In the genomic region with DNA sequence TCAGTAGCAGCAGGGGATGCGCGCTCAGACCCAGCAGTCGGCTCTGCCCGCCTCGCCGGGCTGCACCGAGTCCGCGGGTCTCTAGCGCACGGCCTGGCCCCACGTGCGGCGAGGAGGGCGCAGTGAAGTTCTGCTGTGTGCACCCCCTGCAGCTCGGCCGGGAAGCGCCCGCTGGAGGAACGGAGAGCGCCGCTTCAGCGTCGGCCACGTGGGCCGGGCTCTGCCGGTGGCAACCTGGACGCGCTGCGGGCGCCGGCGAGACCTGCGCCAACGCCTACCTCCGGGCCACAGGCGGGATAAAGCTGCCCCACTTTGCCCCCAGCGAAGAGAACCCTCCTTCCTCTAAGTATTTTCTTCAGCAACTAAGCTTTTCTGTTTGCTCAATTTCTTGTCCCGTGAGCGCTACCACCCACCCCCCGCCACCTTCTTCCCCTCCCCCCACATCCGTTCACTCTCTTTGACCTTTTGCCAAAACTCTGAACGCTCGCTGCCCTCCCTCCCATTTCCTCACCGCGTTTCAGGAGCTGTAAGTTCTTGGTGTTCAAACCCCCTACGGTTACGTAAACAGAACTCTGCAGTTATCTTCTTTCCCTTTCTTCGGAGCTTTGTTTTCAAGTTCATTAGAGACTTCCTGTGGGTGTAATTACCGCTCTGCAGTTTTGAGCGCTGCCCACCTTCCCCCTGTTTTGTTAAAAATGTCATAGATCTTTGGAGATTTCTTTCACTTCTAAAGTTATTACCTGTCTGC, we compare ENCODE assay signal across 8 cellular contexts. TPM values are rescaled to one million over a fixed set of nuclear protein-coding genes. Genes with fewer than 3 reads are reported as not detected.
DNase-seq lines count a peak whose midpoint lies in the region; ATAC-seq and TF ChIP-seq lines count a peak whose summit lies in the region.

No MANE protein-coding gene starts in this region.

- POLR2A ChIA-PET in CD4-positive, alpha-beta T cell (lab: Charles Lee), result interaction anchor here (0.7 to 4.3 kb wide), 73 partner anchors 9 to 479 kb away, joined by 3 to 109 read pairs (median 6); partner anchors contain the start of genes EDAR, RANBP2 and SH3RF3

- peak; percentile 52 to 86 (median 74) for DNase-seq in CD4-positive, alpha-beta T cell
- DNase-seq in NCI-H2171 (lab: John Stamatoyannopoulos, UW), result peak; percentile 21
- peak; percentile 14 for DNase-seq in activated CD8-positive, alpha-beta memory T cell treated with anti-CD3 and anti-CD28 coated beads, Interleukin-2, amount 50 U/mL, for 24 hours (ENCODE audit: extremely low read depth)
- no peak for DNase-seq in esophagus muscularis mucosa (ENCODE audit: extremely low spot score)
- DNase-seq in nephron progenitor cell, result peak; percentile 67
- peak; percentile 63 for DNase-seq in stimulated activated naive CD8-positive, alpha-beta T cell treated with anti-CD3 and anti-CD28 coated beads, Interleukin-15, Interleukin-2, amounts not matched to agents 100 U/mL and 50 U/mL, for 24 hours

- no peaks in the 10 kb centered on the region for H3K9me3 ChIP-seq in CD4-positive, alpha-beta T cell (ENCODE audit: control insufficient read depth, low read length)
- H3K9me3 ChIP-seq in esophagus muscularis mucosa, result no peaks in the 10 kb centered on the region

- CTCF ChIA-PET in CD4-positive, alpha-beta T cell (lab: Charles Lee), result interaction anchor here (0.9 to 1.5 kb wide), 5 partner anchors 11 to 59 kb away, joined by 3 to 7 read pairs (median 4); partner anchors contain the start of gene EDAR

- H3K36me3 Mint-ChIP-seq in CD4-positive, alpha-beta T cell (ENCODE audit: low read depth), result peaks cover 5% of the 10 kb centered on the region
- peaks cover 19% of the 10 kb centered on the region for H3K36me3 Mint-ChIP-seq in nephron progenitor cell (ENCODE audit: low read depth)

- H3K4me1 ChIP-seq in esophagus muscularis mucosa, result peaks cover 0 to 14% (median 12%) of the 10 kb centered on the region in 4 donors

- peak overlapping the region; percentile 82 for H3K4me3 Mint-ChIP-seq in CD4-positive, alpha-beta T cell
- peak overlapping the region; percentile 75 for H3K4me3 Mint-ChIP-seq in nephron progenitor cell

- no peaks in the 10 kb centered on the region for H3K36me3 ChIP-seq in esophagus muscularis mucosa

- intact Hi-C loops in CD4-positive, alpha-beta T cell (cut with DNase I, micrococcal nuclease), result loop anchor here (1.0 to 10.0 kb wide), 8 partner anchors 25 to 181 kb away; partner anchors contain the start of gene SH3RF3 (in 2 of the 2)
- intact Hi-C loops in esophagus muscularis mucosa (cut with DNase I), result no loop called here

- H3K27me3 Mint-ChIP-seq in CD4-positive, alpha-beta T cell, result no peaks in the 10 kb centered on the region
- no peaks in the 10 kb centered on the region for H3K27me3 Mint-ChIP-seq in nephron progenitor cell (ENCODE audit: low read depth, poor library complexity)

- ATAC-seq in CD4-positive, alpha-beta T cell (ENCODE audit: poor library complexity), result peak; percentile 78
- ATAC-seq in GM21529 (IDR thresholded peaks at IDR 0.05; ENCODE audit: unreplicated experiment), result peak; percentile 61
- ATAC-seq in stimulated activated naive CD8-positive, alpha-beta T cell treated with anti-CD3 and anti-CD28 coated beads, Interleukin-15, Interleukin-2, amounts not matched to agents 100 U/mL and 50 U/mL, for 24 hours, result peak; percentile 59
- ATAC-seq in HG03439 (IDR thresholded peaks at IDR 0.05; ENCODE audit: unreplicated experiment), result no peak

- peak overlapping the region; percentile 86 for H3K27ac ChIP-seq in CD4-positive, alpha-beta T cell (ENCODE audit: low read depth, low read length)
- peak overlapping the region in 1 of 4 donors; percentile 38 for H3K27ac ChIP-seq in esophagus muscularis mucosa (replicated peaks in 1 of 4)

- no peaks in the 10 kb centered on the region for H3K27me3 ChIP-seq in CD4-positive, alpha-beta T cell (ENCODE audit: control insufficient read depth, insufficient read depth, low read length)
- peaks cover 0 to 8% (median 0%) of the 10 kb centered on the region in 4 donors for H3K27me3 ChIP-seq in esophagus muscularis mucosa

- H3K9me3 Mint-ChIP-seq in CD4-positive, alpha-beta T cell, result no peaks in the 10 kb centered on the region
- H3K9me3 Mint-ChIP-seq in nephron progenitor cell, result peaks cover 35% of the 10 kb centered on the region

- H3K4me1 Mint-ChIP-seq in CD4-positive, alpha-beta T cell (ENCODE audit: low read depth), result peaks cover 77% of the 10 kb centered on the region
- peaks cover 59% of the 10 kb centered on the region for H3K4me1 Mint-ChIP-seq in nephron progenitor cell

- WGBS in esophagus muscularis mucosa, result 3% methylated on average over 37 of the region's 51 CpGs

- TF ChIP-seq POLR2A in esophagus muscularis mucosa (IDR thresholded peaks at IDR 0.05; ENCODE audit: low read depth), result no peak

- H3K4me3 ChIP-seq in esophagus muscularis mucosa, result peak overlapping the region; percentile 47 to 57 (median 52)

- TF ChIP-seq CTCF in CD4-positive, alpha-beta T cell (IDR thresholded peaks at IDR 0.05), result no peak
- TF ChIP-seq CTCF in esophagus muscularis mucosa (IDR thresholded peaks at IDR 0.05), result peak in 1 of 3 experiments; percentile 21
- no peak for TF ChIP-seq CTCF in nephron progenitor cell (IDR thresholded peaks at IDR 0.05)

- no peak for TF ChIP-seq EP300 in esophagus muscularis mucosa (IDR thresholded peaks at IDR 0.05)

- peak overlapping the region; percentile 92 for H3K27ac Mint-ChIP-seq in CD4-positive, alpha-beta T cell
- peak overlapping the region; percentile 96 for H3K27ac Mint-ChIP-seq in nephron progenitor cell

RNA-seq across cellular contexts. Expression of gene EDAR, which starts 42.6 kb away (rescaled TPM):
- 10 to 100 TPM in 1 of 2 experiments, 1 to 10 TPM in 1; 9.4 to 10.3 TPM for total RNA-seq in CD4-positive, alpha-beta T cell
- total RNA-seq in esophagus muscularis mucosa, result not detected

Comparison
In these comparisons a context has a peak if more than half of its experiments do, and no peak if none do; other contexts are left out.
1. RNA of gene EDAR, which starts 42.6 kb away (total RNA-seq): 9.4 to 10.3 TPM in CD4-positive, alpha-beta T cell; not detected in esophagus muscularis mucosa; every median in the first group is over 10 times any median in the second.